ENCODE assay signal across 10 cellular contexts in the genomic region with DNA sequence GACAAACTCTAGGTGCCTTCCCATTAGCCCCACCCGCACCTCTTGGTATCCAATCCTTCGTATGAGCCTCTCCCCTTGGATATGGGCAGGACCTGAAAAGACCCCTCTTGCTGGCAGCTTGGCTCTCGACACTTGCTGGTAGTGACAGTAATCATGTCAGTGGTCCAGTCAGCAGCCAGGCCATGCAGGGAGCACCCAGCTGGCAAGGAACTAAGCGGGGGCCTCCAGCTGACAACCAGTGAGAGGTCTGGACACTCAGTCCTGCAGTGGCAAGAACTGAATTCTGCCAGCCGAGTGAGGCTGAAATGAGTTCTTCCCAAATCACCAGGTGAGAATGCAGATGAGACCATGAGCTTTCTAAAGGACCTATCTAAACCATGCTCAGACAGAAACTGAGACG.
"Had no signal": no experiment of that assay in that cellular context is flagged by ENCODE, and none has a peak within 500 bp of the region (broad histone marks: within the 10 kb centered on the region; RNA-seq: fewer than 3 reads in every experiment).

No MANE protein-coding gene starts in this region.

- H3K4me3 Mint-ChIP-seq: activated naive CD4-positive, alpha-beta T cell treated with anti-CD3 and anti-CD28 coated beads for 36 hours; activated T-helper 17 cell treated with anti-CD3 and anti-CD28 coated beads, Interleukin-2, amount 50 U/mL, for 72 hours had no signal

- H3K4me3 ChIP-seq: vagina had no signal

- H3K27ac ChIP-seq: foreskin keratinocyte, vagina had no signal

- H3K4me1 Mint-ChIP-seq: activated T-helper 17 cell treated with anti-CD3 and anti-CD28 coated beads, Interleukin-2, amount 50 U/mL, for 72 hours had no signal

- DNase-seq: activated CD4-positive, alpha-beta T cell treated with anti-CD3 and anti-CD28 coated beads, Interleukin-2, amount 50 U/mL, for 1 hour; activated naive CD4-positive, alpha-beta T cell treated with anti-CD3 and anti-CD28 coated beads for 36 hours; foreskin keratinocyte; glutamatergic neuron; mesendoderm; stimulated activated CD4-positive, alpha-beta T cell treated with anti-CD3 and anti-CD28 coated beads, Interleukin-12 subunit alpha, Interleukin-12 subunit beta, amount 100 ng/mL, for 4 hours; stimulated activated CD4-positive, alpha-beta T cell treated with anti-CD3 and anti-CD28 coated beads, Interleukin-2, amount 100 ng/mL, for 24 hours had no signal

- H3K9me3 ChIP-seq: vagina had no signal

- H3K4me1 ChIP-seq: foreskin keratinocyte, vagina had no signal

- ATAC-seq: activated T-helper 17 cell treated with anti-CD3 and anti-CD28 coated beads, Interleukin-2, amount 50 U/mL, for 72 hours; foreskin keratinocyte had no signal

- H3K9me3 Mint-ChIP-seq: activated naive CD4-positive, alpha-beta T cell treated with anti-CD3 and anti-CD28 coated beads for 36 hours; activated T-helper 17 cell treated with anti-CD3 and anti-CD28 coated beads, Interleukin-2, amount 50 U/mL, for 72 hours had no signal

- FAIRE-seq: astrocyte had no signal

- H3K27me3 Mint-ChIP-seq: activated T-helper 17 cell treated with anti-CD3 and anti-CD28 coated beads, Interleukin-2, amount 50 U/mL, for 72 hours had no signal

- H3K27me3 ChIP-seq: foreskin keratinocyte, vagina had no signal
